7 cellular contexts compared by ENCODE assay signal in genomic region chr4:16227462-16227868, GRCh38. TPM values are rescaled to one million over a fixed set of nuclear protein-coding genes. Genes with fewer than 3 reads are reported as not detected.
DNase-seq lines count a peak whose midpoint lies in the region; ATAC-seq and TF ChIP-seq lines count a peak whose summit lies in the region.

No MANE protein-coding gene starts in this region.

- TF ChIP-seq POLR2A in ovary (IDR thresholded peaks at IDR 0.05) = no peak

- peaks cover 48 to 63% (median 52%) of the 10 kb centered on the region in 3 donors for H3K4me1 Mint-ChIP-seq in IgD-negative memory B cell

- peak overlapping the region; percentile 91 to 98 (median 97) for H3K27ac Mint-ChIP-seq in IgD-negative memory B cell
- H3K27ac Mint-ChIP-seq in activated naive CD4-positive, alpha-beta T cell treated with anti-CD3 and anti-CD28 coated beads, Interleukin-2, amount 50 U/mL, for 72 hours = peak overlapping the region; percentile 98 to 99

- H3K4me3 ChIP-seq in ovary = peak overlapping the region; percentile 80

- H3K27me3 Mint-ChIP-seq in IgD-negative memory B cell = no peaks in the 10 kb centered on the region

- no peak for TF ChIP-seq CTCF in ovary (IDR thresholded peaks at IDR 0.05)

- no peaks in the 10 kb centered on the region for H3K9me3 Mint-ChIP-seq in IgD-negative memory B cell
- no peaks in the 10 kb centered on the region for H3K9me3 Mint-ChIP-seq in activated naive CD4-positive, alpha-beta T cell treated with anti-CD3 and anti-CD28 coated beads, Interleukin-2, amount 50 U/mL, for 72 hours

- peaks cover 7% of the 10 kb centered on the region for H3K4me1 ChIP-seq in ovary (ENCODE audit: insufficient read depth)

- 1 to 3% (median 3%) methylated on average over 20 of the region's 20 CpGs for WGBS in ovary, 3 donors

- H3K27ac ChIP-seq in ovary = peak overlapping the region; percentile 95 to 98

- H3K27me3 ChIP-seq in ovary = no peaks in the 10 kb centered on the region

- peak overlapping the region; percentile 94 to 98 (median 96) for H3K4me3 Mint-ChIP-seq in IgD-negative memory B cell

- H3K36me3 ChIP-seq in ovary = no peaks in the 10 kb centered on the region

- intact Hi-C loops in Right ventricle myocardium inferior (cut with DNase I) = no loop called here
- intact Hi-C loops in ovary (cut with DNase I) = no loop called here

- H3K9me3 ChIP-seq in ovary = no peaks in the 10 kb centered on the region

- peak; percentile 7 for ATAC-seq in GM18867 (IDR thresholded peaks at IDR 0.05; ENCODE audit: unreplicated experiment)
- peak in 1 of 2 donors; percentile 8 for ATAC-seq in activated naive CD4-positive, alpha-beta T cell treated with anti-CD3 and anti-CD28 coated beads, Interleukin-2, amount 50 U/mL, for 72 hours
- no peak for ATAC-seq in Right ventricle myocardium inferior
- no peak for ATAC-seq in GM19035 (IDR thresholded peaks at IDR 0.05; ENCODE audit: unreplicated experiment)

- DNase-seq in activated naive CD4-positive, alpha-beta T cell treated with anti-CD3 and anti-CD28 coated beads, Interleukin-2, amount 50 U/mL, for 72 hours (ENCODE audit: low spot score in 2 of 2) = no peak
- peak; percentile 73 for DNase-seq in Right ventricle myocardium inferior (ENCODE audit: missing footprints)
- peak; percentile 52 to 69 (median 66) for DNase-seq in ovary
- DNase-seq in NCI-H446 (lab: John Stamatoyannopoulos, UW) = no peak

- no peaks in the 10 kb centered on the region for H3K36me3 Mint-ChIP-seq in IgD-negative memory B cell
- H3K36me3 Mint-ChIP-seq in activated naive CD4-positive, alpha-beta T cell treated with anti-CD3 and anti-CD28 coated beads, Interleukin-2, amount 50 U/mL, for 72 hours = peaks cover 9 to 19% of the 10 kb centered on the region in 2 donors

- no peak for TF ChIP-seq EP300 in ovary (IDR thresholded peaks at IDR 0.05)

RNA-seq across cellular contexts. Expression of gene TAPT1, which starts 1.2 kb away (rescaled TPM):
- polyA plus RNA-seq in IgD-negative memory B cell (21.8 TPM), ovary (10 to 100 TPM; 18.3 to 36.7 TPM)
- total RNA-seq in activated naive CD4-positive, alpha-beta T cell treated with anti-CD3 and anti-CD28 coated beads, Interleukin-2, amount 50 U/mL, for 72 hours = 10 to 100 TPM; 33.6 to 52.5 TPM
- total RNA-seq in Right ventricle myocardium inferior (34.2 TPM), ovary (10 to 100 TPM; 19.0 to 36.2 (median 27.2) TPM)

Comparison
In these comparisons a context has a peak if more than half of its experiments do, and no peak if none do; other contexts are left out.
1. DNase-seq: peak in Right ventricle myocardium inferior (single experiment) and ovary (5 of 5); none in activated naive CD4-positive, alpha-beta T cell treated with anti-CD3 and anti-CD28 coated beads, Interleukin-2, amount 50 U/mL, for 72 hours (0 of 2) and NCI-H446 (0 of 2).